13 cellular contexts compared by ENCODE assay signal in genomic region chr5:178941361-178941760, GRCh38. TPM values are rescaled to one million over a fixed set of nuclear protein-coding genes. Genes with fewer than 3 reads are reported as not detected.
DNase-seq lines count a peak whose midpoint lies in the region; ATAC-seq, FAIRE-seq and TF ChIP-seq lines count a peak whose summit lies in the region.
"Had no signal": no experiment of that assay in that cellular context is flagged by ENCODE, and none has a peak within 500 bp of the region (broad histone marks: within the 10 kb centered on the region; RNA-seq: fewer than 3 reads in every experiment).

No MANE protein-coding gene starts in this region.

- no peaks in the 10 kb centered on the region for H3K79me1 ChIP-seq in H9 (ENCODE audit: insufficient read depth, low read depth, low read length, poor library complexity, severe bottlenecking)
- H3K79me1 ChIP-seq in H1 (ENCODE audit: low read depth, low read length) = no peaks in the 10 kb centered on the region; the same call in 1 of the 2 replicates

- TF ChIP-seq RAD21 in H1 (IDR thresholded peaks at IDR 0.05 in 1 of 2, conservative IDR thresholded peaks at IDR 0.05 in 1 of 2; ENCODE audit: low read depth in 2 of 2, low read length in 2 of 2) = no peak

- WGBS in H9 (ENCODE audit: extremely low coverage, insufficient read length, low lambda C conversion rate) = no CpG with 5 or more reads among the region's 23 CpGs
- WGBS in H1 (ENCODE audit: extremely low coverage in 1 of 2, insufficient coverage in 1 of 2, insufficient read length in 1 of 2, insufficient replicate concordance in 2 of 2, low coverage in 1 of 2, low lambda C conversion rate in 2 of 2, missing lambda C conversion rate in 1 of 2), 2 experiments = 83% methylated on average over 21 of the region's 23 CpGs; no CpG with 5 or more reads in 1 of the 2 experiments
- 2 to 10% methylated on average over 4 to 12 of the region's 23 CpGs for WGBS in lower leg skin, 2 donors
- WGBS in small intestine, 3 donors = 11 to 16% (median 15%) methylated on average over 21 to 23 of the region's 23 CpGs

- H4K8ac ChIP-seq in H9 (replicated peaks; ENCODE audit: insufficient read length, low read depth, low read length) (no peak overlapping the region), H1 (ENCODE audit: extremely low read depth, insufficient read depth, low read length) (peak overlapping the region; percentile 91)

- no peaks in the 10 kb centered on the region for H3K27me3 ChIP-seq in H9 (ENCODE audit: insufficient read depth, low read length)
- no peaks in the 10 kb centered on the region; a peak in 2 of 7 replicates for H3K27me3 ChIP-seq in H1 (replicated peaks in 1 of 4; ENCODE audit: control insufficient read depth in 3 of 4, extremely low read depth in 1 of 4, insufficient read depth in 3 of 4, low read length in 3 of 4)
- no peaks in the 10 kb centered on the region for H3K27me3 ChIP-seq in small intestine (ENCODE audit: control insufficient read depth in 2 of 2, insufficient read depth in 2 of 2, low read length in 2 of 2)

- DNase-seq in H9 = no peak
- DNase-seq in H1 (ENCODE audit: low read depth in 1 of 2, low spot score in 2 of 2) = no peak
- DNase-seq in lower leg skin (ENCODE audit: low spot score in 2 of 2) = no peak
- DNase-seq in small intestine = peak; percentile 3
- DNase-seq in NCI-H345 (lab: John Stamatoyannopoulos, UW) = no peak
- DNase-seq: activated CD4-positive, CD25-positive, alpha-beta regulatory T cell treated with anti-CD3 and anti-CD28 coated beads, Interleukin-2, amount 50 U/mL, for 72 hours; activated naive CD8-positive, alpha-beta T cell treated with anti-CD3 and anti-CD28 coated beads, Interleukin-2, amount 10 ng/mL, durations not matched to agents 7 days and 5 days; PC-9 had no signal

- H3K18ac ChIP-seq in H9 (ENCODE audit: insufficient read length, low read depth, low read length) = no peak overlapping the region
- H3K18ac ChIP-seq in H1 (ENCODE audit: extremely low read depth, low read length) = no peak overlapping the region

- H3K4me3 Mint-ChIP-seq in H9 = no peak overlapping the region
- H3K4me3 Mint-ChIP-seq: activated naive CD8-positive, alpha-beta T cell treated with anti-CD3 and anti-CD28 coated beads, Interleukin-2, amount 10 ng/mL, durations not matched to agents 7 days and 5 days had no signal

- no peak for ATAC-seq in HG03045 (IDR thresholded peaks at IDR 0.05; ENCODE audit: unreplicated experiment)
- ATAC-seq in HG03571 (IDR thresholded peaks at IDR 0.05; ENCODE audit: unreplicated experiment) = no peak
- ATAC-seq in GM21447 (IDR thresholded peaks at IDR 0.05; ENCODE audit: unreplicated experiment) = no peak

- H3K23me2 ChIP-seq in H9 (ENCODE audit: insufficient read length, low read depth, low read length, poor library complexity, severe bottlenecking) (peaks cover 6% of the 10 kb centered on the region), H1 (ENCODE audit: low read depth, low read length) (peaks cover 6% of the 10 kb centered on the region; the same call in 1 of the 2 replicates)

- H3K23ac ChIP-seq in H9 (ENCODE audit: insufficient read length, low read depth, low read length) = no peak overlapping the region
- no peak overlapping the region for H3K23ac ChIP-seq in H1 (ENCODE audit: insufficient read length)

- H2BK12ac ChIP-seq in H9 (ENCODE audit: insufficient read length, low read depth, low read length) (no peak overlapping the region), H1 (ENCODE audit: low read depth, low read length) (no peak overlapping the region)

- H3K27ac ChIP-seq in H9 (ENCODE audit: insufficient read length, low read depth, low read length) (no peak overlapping the region), H1 (ENCODE audit: low read depth, low read length) (no peak overlapping the region), small intestine (ENCODE audit: low read depth in 1 of 2, low read length in 1 of 2) (peak overlapping the region in 1 of 2 donors; percentile 45)
- H3K27ac ChIP-seq: PC-9 had no signal

- H3K27ac Mint-ChIP-seq in H9 = no peak overlapping the region
- H3K27ac Mint-ChIP-seq: activated naive CD8-positive, alpha-beta T cell treated with anti-CD3 and anti-CD28 coated beads, Interleukin-2, amount 10 ng/mL, durations not matched to agents 7 days and 5 days had no signal

- H3K9me3 ChIP-seq in H9 (ENCODE audit: control insufficient read depth, low read depth, low read length) = peaks cover 60% of the 10 kb centered on the region
- peaks cover 77 to 91% of the 10 kb centered on the region in 2 experiments for H3K9me3 ChIP-seq in H1 (ENCODE audit: insufficient read depth in 2 of 2, low read depth in 1 of 2, low read length in 1 of 2)
- H3K9me3 ChIP-seq in small intestine (ENCODE audit: control insufficient read depth, low read depth) = peaks cover 5% of the 10 kb centered on the region

- no peaks in the 10 kb centered on the region for H3K79me2 ChIP-seq in H9 (ENCODE audit: insufficient read depth, low read length)
- no peaks in the 10 kb centered on the region for H3K79me2 ChIP-seq in H1 (ENCODE audit: control insufficient read depth in 1 of 2, insufficient read depth in 2 of 2, low read length in 2 of 2)

- H3K27me3 Mint-ChIP-seq in H9 (ENCODE audit: low read depth) = peaks cover 11% of the 10 kb centered on the region

- H3K14ac ChIP-seq in H9 (ENCODE audit: insufficient read depth, low read length) (0 out of 2 replicates have a peak overlapping the region, but pooled peaks have one; percentile 2), H1 (ENCODE audit: insufficient read length) (no peak overlapping the region)

- CTCF ChIA-PET in H1 (lab: Charles Lee; ENCODE audit: partially characterized antibody) = no interaction called here

- H3K4me2 ChIP-seq in H9 (ENCODE audit: insufficient read depth, insufficient read length, low read length) (peak overlapping the region; percentile 83), H1 (ENCODE audit: insufficient read depth in 1 of 2, low read depth in 2 of 2, low read length in 2 of 2) (peak overlapping the region; percentile 57 to 90)
- H3K4me2 ChIP-seq: PC-9 had no signal

- TF ChIP-seq POLR2A in H1 (IDR thresholded peaks at IDR 0.05; ENCODE audit: control extremely low read depth in 1 of 2, low read depth in 2 of 2, low read length in 2 of 2) (no peak), lower leg skin (IDR thresholded peaks at IDR 0.05) (no peak)

- H2AFZ ChIP-seq in H9 (ENCODE audit: low read length) (no peak overlapping the region), H1 (ENCODE audit: low read length) (no peak overlapping the region; the same call in 1 of the 2 replicates)
- H2AFZ ChIP-seq: PC-9 had no signal

- H2BK5ac ChIP-seq in H9 (ENCODE audit: insufficient read length, low read length) = no peak overlapping the region
- H2BK5ac ChIP-seq in H1 (ENCODE audit: low read depth, low read length) = no peak overlapping the region

- H3K4me1 Mint-ChIP-seq in H9 = no peaks in the 10 kb centered on the region
- H3K4me1 Mint-ChIP-seq: activated naive CD8-positive, alpha-beta T cell treated with anti-CD3 and anti-CD28 coated beads, Interleukin-2, amount 10 ng/mL, durations not matched to agents 7 days and 5 days had no signal

- H2BK15ac ChIP-seq in H9 (ENCODE audit: low read depth, low read length) = no peak overlapping the region
- H2BK15ac ChIP-seq in H1 (ENCODE audit: low read length) = no peak overlapping the region

- TF ChIP-seq EP300 in H1 (IDR thresholded peaks at IDR 0.05; ENCODE audit: borderline replicate concordance in 1 of 2, low read depth in 2 of 2, low read length in 2 of 2) = no peak

- H4K5ac ChIP-seq in H9 (ENCODE audit: insufficient read length, low read depth, low read length) (no peak overlapping the region), H1 (ENCODE audit: insufficient read length, low read depth, low read length) (no peak overlapping the region)

- H2BK120ac ChIP-seq in H9 (ENCODE audit: low read depth, low read length, poor library complexity, severe bottlenecking) = no peak overlapping the region
- H2BK120ac ChIP-seq in H1 (replicated peaks; ENCODE audit: low read depth, low read length) = no peak overlapping the region

- H3K4ac ChIP-seq in H9 (ENCODE audit: low read depth, low read length) (no peak overlapping the region), H1 (replicated peaks; ENCODE audit: insufficient read length, low read depth, low read length) (no peak overlapping the region)

- FAIRE-seq in H1 (lab: Jason Lieb, UNC) (no peak), small intestine (lab: Jason Lieb, UNC) (no peak)
- FAIRE-seq: urothelium cell line had no signal

- H3K4me3 ChIP-seq in H1 (ENCODE audit: extremely low read depth in 1 of 4, insufficient read depth in 2 of 4, low read depth in 3 of 4, low read length in 4 of 4) = peak overlapping the region; percentile 43 to 93 (median 55); a peak in 7 of 8 replicates
- peak overlapping the region; percentile 19 for H3K4me3 ChIP-seq in lower leg skin (ENCODE audit: low read depth, poor library complexity, severe bottlenecking)
- peak overlapping the region in 1 of 2 donors; percentile 45 for H3K4me3 ChIP-seq in small intestine (ENCODE audit: low read depth in 1 of 2, low read length in 2 of 2)
- H3K4me3 ChIP-seq: PC-9 had no signal

- H3K56ac ChIP-seq in H9 (ENCODE audit: insufficient read length, low read depth, low read length) = no peak overlapping the region
- H3K56ac ChIP-seq in H1 (replicated peaks; ENCODE audit: insufficient read length, low read depth, low read length) = no peak overlapping the region

- H3K4me1 ChIP-seq in H9 (ENCODE audit: insufficient read depth, low read length) = no peaks in the 10 kb centered on the region
- H3K4me1 ChIP-seq in H1 (replicated peaks in 1 of 4; ENCODE audit: control insufficient read depth in 3 of 4, insufficient read depth in 4 of 4, low read length in 3 of 4) = no peaks in the 10 kb centered on the region; a peak in 1 of 7 replicates
- H3K4me1 ChIP-seq in small intestine (ENCODE audit: control insufficient read depth in 2 of 2, insufficient read depth in 1 of 2, low read depth in 1 of 2, low read length in 1 of 2) = no peaks in the 10 kb centered on the region

- H4K91ac ChIP-seq in H9 (ENCODE audit: insufficient read length, low read depth, low read length) (no peak overlapping the region), H1 (replicated peaks; ENCODE audit: insufficient read length, low read length) (no peak overlapping the region)

- H2BK20ac ChIP-seq in H9 (ENCODE audit: low read depth, low read length, poor library complexity, severe bottlenecking) (no peak overlapping the region), H1 (ENCODE audit: low read length) (no peak overlapping the region)

- H2AK5ac ChIP-seq in H9 (ENCODE audit: insufficient read length, low read length) (no peak overlapping the region), H1 (ENCODE audit: low read depth, low read length) (no peak overlapping the region)

- TF ChIP-seq CTCF in H9 (conservative IDR thresholded peaks at IDR 0.05) = no peak
- no peak for TF ChIP-seq CTCF in H1 (IDR thresholded peaks at IDR 0.05; ENCODE audit: control extremely low read depth in 1 of 3, insufficient read depth in 1 of 3, low read depth in 1 of 3, low read length in 3 of 3)
- TF ChIP-seq CTCF in lower leg skin (IDR thresholded peaks at IDR 0.05) = no peak

- peaks cover 94% of the 10 kb centered on the region in 2 experiments for H3K9me3 Mint-ChIP-seq in H9

- H3K36me3 ChIP-seq in H1 (ENCODE audit: control insufficient read depth in 2 of 4, insufficient read depth in 4 of 4, low read length in 3 of 4) = peaks cover 0 to 6% (median 0%) of the 10 kb centered on the region in 4 experiments; a peak in 1 of 8 replicates
- H3K36me3 ChIP-seq in small intestine (ENCODE audit: control insufficient read depth in 2 of 2, insufficient read depth in 2 of 2, low read length in 2 of 2) = no peaks in the 10 kb centered on the region

- H3K36me3 Mint-ChIP-seq in H9 (ENCODE audit: insufficient read depth in 1 of 3, low read depth in 3 of 3) = peaks cover 23 to 65% (median 29%) of the 10 kb centered on the region in 3 experiments; a peak in 6 of 7 replicates

- POLR2A ChIA-PET in H1 (lab: Charles Lee; ENCODE audit: partially characterized antibody) = interaction anchor here (0.6 to 1.2 kb wide), 3 partner anchors 28 to 173 kb away, joined by 3 to 4 read pairs (median 3); no protein-coding TSS in a partner anchor

- intact Hi-C loops in lower leg skin (cut with DNase I; ENCODE audit: low total_unique reads) = no loop called here

- H3K9ac ChIP-seq in H9 (ENCODE audit: extremely low read depth, insufficient read length, low read length) (peak overlapping the region; percentile 46), H1 (replicated peaks in 1 of 4; ENCODE audit: extremely low read depth in 1 of 4, low read depth in 3 of 4, low read length in 3 of 4) (peak overlapping the region in 2 of 4 experiments; percentile 30 to 64; a peak in 2 of 7 replicates)

- H4K20me1 ChIP-seq in H9 (ENCODE audit: control insufficient read depth, insufficient read depth, insufficient read length) = no peaks in the 10 kb centered on the region
- H4K20me1 ChIP-seq in H1 (replicated peaks in 1 of 2; ENCODE audit: control insufficient read depth in 1 of 2, insufficient read depth in 2 of 2, low read length in 2 of 2) = no peaks in the 10 kb centered on the region

- H3T11ph ChIP-seq in H9 (ENCODE audit: low read length) = no peak overlapping the region

RNA-seq across cellular contexts. Expression of gene ZNF454, which starts 0.4 kb away (rescaled TPM):
- total RNA-seq in H9 (2021) = not detected in 2 replicates
- 0.88 and 1.2 TPM in 2 replicates for total RNA-seq in H1 (2021; fragmentation: NEBNext Ultra II Directional; extraction: Animal tissue kit (Norgen Biotek cat#: 25700))
- 0.33 and 0.69 TPM in 2 replicates for polyA plus RNA-seq in H1 (2011; rRNA removed)
- polyA plus RNA-seq in H1 (2011; cell fraction: cytosol; rRNA removed) = 0.89 TPM
- 1.2 TPM for polyA plus RNA-seq in H1 (2011; cell fraction: nucleus; rRNA removed)
- polyA plus RNA-seq in H1 (2012, experiment 1 of 2) = 0.61 to 1.2 TPM (median 0.95 TPM) in 4 replicates
- polyA plus RNA-seq in H1 (2012, experiment 2 of 2) = 0.30 TPM
- 1.5 TPM for polyA plus RNA-seq in H1 (2013, experiment 1 of 2)
- 1.6 TPM for polyA plus RNA-seq in H1 (2013, experiment 2 of 2)
- 1.8 TPM in 2 replicates for polyA minus RNA-seq in H1 (2011; rRNA and poly(A)+ RNA removed)
- 0.81 TPM for polyA minus RNA-seq in H1 (2011; cell fraction: cytosol; rRNA and poly(A)+ RNA removed)
- 2.6 TPM for polyA minus RNA-seq in H1 (2011; cell fraction: nucleus; rRNA and poly(A)+ RNA removed)
- total RNA-seq in lower leg skin = 1 to 10 TPM in 1 of 4 donors, under 1 TPM in 3; 0.08 to 4.2 (median 0.51) TPM
- polyA plus RNA-seq in small intestine = under 1 TPM in 2 of 3 donors, not detected in 1; 0.54 to 0.97 TPM
- total RNA-seq: activated naive CD8-positive, alpha-beta T cell treated with anti-CD3 and anti-CD28 coated beads, Interleukin-2, amount 10 ng/mL, durations not matched to agents 7 days and 5 days; PC-9 had no signal

RNA-seq across cellular contexts. Expression of gene ZFP2, which starts 45.6 kb away (rescaled TPM):
- 0.37 and 0.52 TPM in 2 replicates for total RNA-seq in H9 (2021)
- 0.52 and 0.78 TPM in 2 replicates for total RNA-seq in H1 (2021; fragmentation: NEBNext Ultra II Directional; extraction: Animal tissue kit (Norgen Biotek cat#: 25700))
- 0.19 and 0.20 TPM in 2 replicates for polyA plus RNA-seq in H1 (2011; rRNA removed)
- polyA plus RNA-seq in H1 (2011; cell fraction: cytosol; rRNA removed) = 0.61 TPM
- 0.37 TPM for polyA plus RNA-seq in H1 (2011; cell fraction: nucleus; rRNA removed)
- 0.35 to 0.59 TPM (median 0.58 TPM) in 4 replicates for polyA plus RNA-seq in H1 (2012, experiment 1 of 2)
- polyA plus RNA-seq in H1 (2012, experiment 2 of 2) = not detected
- 0.55 TPM for polyA plus RNA-seq in H1 (2013, experiment 1 of 2)
- polyA plus RNA-seq in H1 (2013, experiment 2 of 2) = 0.35 TPM
- 0.25 and 0.54 TPM in 2 replicates for polyA minus RNA-seq in H1 (2011; rRNA and poly(A)+ RNA removed)
- not detected for polyA minus RNA-seq in H1 (2011; cell fraction: cytosol; rRNA and poly(A)+ RNA removed)
- polyA minus RNA-seq in H1 (2011; cell fraction: nucleus; rRNA and poly(A)+ RNA removed) = 0.20 TPM
- total RNA-seq in lower leg skin = 1 to 10 TPM in 3 of 4 donors, under 1 TPM in 1; 0.38 to 3.3 (median 1.9) TPM
- under 1 TPM; 0.22 to 0.70 (median 0.27) TPM for polyA plus RNA-seq in small intestine
- total RNA-seq: M059J, PC-9 had no signal

RNA-seq across cellular contexts. Expression of gene GRM6, which starts 53.8 kb away (rescaled TPM):
- not detected in 2 replicates for total RNA-seq in H9 (2021)
- total RNA-seq in H1 (2021; fragmentation: NEBNext Ultra II Directional; extraction: Animal tissue kit (Norgen Biotek cat#: 25700)) = not detected in 2 replicates
- 0.02 TPM in 1 of 2 replicates, not detected in the other for polyA plus RNA-seq in H1 (2011; rRNA removed)
- not detected for polyA plus RNA-seq in H1 (2011; cell fraction: cytosol; rRNA removed)
- polyA plus RNA-seq in H1 (2011; cell fraction: nucleus; rRNA removed) = 0.27 TPM
- polyA plus RNA-seq in H1 (2012, experiment 1 of 2) = 0.03 to 0.05 TPM (median 0.05 TPM) in 3 of 4 replicates, not detected in the other
- polyA plus RNA-seq in H1 (2012, experiment 2 of 2) = not detected
- polyA plus RNA-seq in H1 (2013, experiment 1 of 2) = not detected
- not detected for polyA plus RNA-seq in H1 (2013, experiment 2 of 2)
- 0.06 TPM in 1 of 2 replicates, not detected in the other for polyA minus RNA-seq in H1 (2011; rRNA and poly(A)+ RNA removed)
- not detected for polyA minus RNA-seq in H1 (2011; cell fraction: cytosol; rRNA and poly(A)+ RNA removed)
- polyA minus RNA-seq in H1 (2011; cell fraction: nucleus; rRNA and poly(A)+ RNA removed) = not detected
- total RNA-seq in lower leg skin = not detected
- not detected for polyA plus RNA-seq in small intestine
- total RNA-seq: activated naive CD8-positive, alpha-beta T cell treated with anti-CD3 and anti-CD28 coated beads, Interleukin-2, amount 10 ng/mL, durations not matched to agents 7 days and 5 days; M059J; PC-9 had no signal
